Comparison of ENCODE assay signal across 4 cellular contexts in the genomic region with DNA sequence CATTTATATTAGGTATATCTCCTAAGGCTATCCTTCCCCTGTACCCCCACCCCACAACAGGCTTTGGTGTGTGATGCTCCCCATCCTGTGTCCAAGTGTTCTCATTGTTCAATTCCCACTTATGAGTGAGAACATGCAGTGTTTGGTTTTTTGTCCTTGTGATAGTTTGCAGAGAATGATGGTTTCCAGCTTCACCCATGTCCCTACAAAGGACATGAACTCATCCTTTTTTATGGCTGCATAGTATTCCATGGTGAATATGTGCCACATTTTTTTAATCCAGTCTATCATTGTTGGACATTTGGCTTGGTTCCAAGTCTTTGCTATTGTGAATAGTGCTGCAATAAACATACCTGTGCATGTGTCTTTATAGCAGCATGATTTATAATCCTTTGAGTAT. TPM values are rescaled to one million over a fixed set of nuclear protein-coding genes. Genes with fewer than 3 reads are reported as not detected.
"Had no signal": no experiment of that assay in that cellular context is flagged by ENCODE, and none has a peak within 500 bp of the region (broad histone marks: within the 10 kb centered on the region; RNA-seq: fewer than 3 reads in every experiment).

No MANE protein-coding gene starts in this region.

RNA-seq across cellular contexts. Expression of gene TBC1D9, which starts 26.6 kb away (rescaled TPM):
- total RNA-seq: activated CD4-positive, alpha-beta T cell treated with anti-CD3 and anti-CD28 coated beads, Interleukin-2, amount 10 ng/mL, durations not matched to agents 24 days and 14 days; activated CD8-positive, alpha-beta T cell treated with anti-CD3 and anti-CD28 coated beads for 36 hours; activated CD8-positive, alpha-beta T cell treated with anti-CD3 and anti-CD28 coated beads, Interleukin-2, amount 10 ng/mL, durations not matched to agents 7 days and 5 days; T-helper 2 cell treated with Interferon-gamma antibody and Interleukin-4, amounts not matched to agents 100 ng/mL and 5 ng/mL, for 36 hours had no signal
